8 cellular contexts compared by ENCODE assay signal in genomic region chrX:153724252-153725038, GRCh38. TPM values are rescaled to one million over a fixed set of nuclear protein-coding genes. Genes with fewer than 3 reads are reported as not detected.
A peak's percentile ranks its signal among the peaks of the same experiment; 100 is the strongest.
DNase-seq lines count a peak whose midpoint lies in the region; TF ChIP-seq lines count a peak whose summit lies in the region.

Gene ABCD1, plus strand, starts transcription at chrX:153724856. Its CDS starts 411 bp downstream, at chrX:153725267.
Gene BCAP31, minus strand, starts transcription at chrX:153724387. Its CDS starts 1,143 bp downstream, at chrX:153723244.

- peaks cover 18% of the 10 kb centered on the region for H3K36me3 ChIP-seq in ES-I3 (ENCODE audit: insufficient read depth, low read length)
- H3K36me3 ChIP-seq in MM.1S (replicated peaks; ENCODE audit: insufficient read depth, low read length): 0 out of 2 replicates have a peak, but pooled peaks cover 2% of the 10 kb centered on the region

- peaks cover 56 to 65% of the 10 kb centered on the region in 2 experiments for H3K9me3 Mint-ChIP-seq in H9
- no peaks in the 10 kb centered on the region for H3K9me3 Mint-ChIP-seq in activated naive CD4-positive, alpha-beta T cell treated with anti-CD3 and anti-CD28 coated beads for 36 hours

- H3K9me3 ChIP-seq in ES-I3 (ENCODE audit: control insufficient read depth, insufficient read depth, low read length) (no peaks in the 10 kb centered on the region), H9 (ENCODE audit: control insufficient read depth, low read depth, low read length) (peaks cover 29% of the 10 kb centered on the region), MM.1S (replicated peaks; ENCODE audit: insufficient read depth, low read length) (no peaks in the 10 kb centered on the region)

- H3K4ac ChIP-seq in H9 (ENCODE audit: low read depth, low read length): no peak within 1 kb of the TSS

- H3K23ac ChIP-seq in H9 (ENCODE audit: insufficient read length, low read depth, low read length): no peak within 1 kb of the TSS

- H3K27me3 Mint-ChIP-seq in H9 (ENCODE audit: low read depth): no peaks in the 10 kb centered on the region
- no peaks in the 10 kb centered on the region for H3K27me3 Mint-ChIP-seq in activated naive CD4-positive, alpha-beta T cell treated with anti-CD3 and anti-CD28 coated beads for 36 hours (ENCODE audit: low read depth)

- no CpG with 5 or more reads among the region's 88 CpGs for WGBS in H9 (ENCODE audit: extremely low coverage, insufficient read length, low lambda C conversion rate)

- peak within 1 kb of the TSS; percentile 6 for H3K18ac ChIP-seq in H9 (ENCODE audit: insufficient read length, low read depth, low read length)

- H2BK15ac ChIP-seq in H9 (ENCODE audit: low read depth, low read length): no peak within 1 kb of the TSS

- H3K23me2 ChIP-seq in H9 (ENCODE audit: insufficient read length, low read depth, low read length, poor library complexity, severe bottlenecking): peaks cover 4% of the 10 kb centered on the region

- no peak within 1 kb of the TSS for H2BK120ac ChIP-seq in H9 (ENCODE audit: low read depth, low read length, poor library complexity, severe bottlenecking)

- TF ChIP-seq CTCF in H9 (conservative IDR thresholded peaks at IDR 0.05) (no peak), MM.1S (IDR thresholded peaks at IDR 0.05; ENCODE audit: low read length) (no peak)

- H3K9ac ChIP-seq in ES-I3 (ENCODE audit: low read depth, low read length) (peak within 1 kb of the TSS; percentile 76), H9 (ENCODE audit: extremely low read depth, insufficient read length, low read length) (peak within 1 kb of the TSS; percentile 50), MM.1S (ENCODE audit: low read length) (peak within 1 kb of the TSS; percentile 71)

- no peak within 1 kb of the TSS for H2BK12ac ChIP-seq in H9 (ENCODE audit: insufficient read length, low read depth, low read length)

- no peak within 1 kb of the TSS; the same call in 1 of the 2 replicates for H3K14ac ChIP-seq in H9 (ENCODE audit: insufficient read depth, low read length)

- peaks cover 21% of the 10 kb centered on the region; the same call in 1 of the 2 replicates for H3K4me1 ChIP-seq in ES-I3 (ENCODE audit: insufficient read depth, low read length)
- H3K4me1 ChIP-seq in H9 (ENCODE audit: insufficient read depth, low read length): no peaks in the 10 kb centered on the region
- H3K4me1 ChIP-seq in MM.1S (ENCODE audit: low read length): peaks cover 17% of the 10 kb centered on the region

- no peak within 1 kb of the TSS for H2AK5ac ChIP-seq in H9 (ENCODE audit: insufficient read length, low read length)

- no peaks in the 10 kb centered on the region for H3F3A ChIP-seq in MM.1S (ENCODE audit: insufficient read depth, low read length)

- no peak within 1 kb of the TSS for H3T11ph ChIP-seq in H9 (ENCODE audit: low read length)

- H4K91ac ChIP-seq in H9 (ENCODE audit: insufficient read length, low read depth, low read length): no peak within 1 kb of the TSS

- no peak within 1 kb of the TSS for H3K27ac ChIP-seq in H9 (ENCODE audit: insufficient read length, low read depth, low read length)
- peak within 1 kb of the TSS; percentile 59; the same call in 1 of the 2 replicates for H3K27ac ChIP-seq in MM.1S (ENCODE audit: low read length)
- H3K27ac ChIP-seq in substantia nigra (ENCODE audit: low read depth, low read length, poor library complexity, severe bottlenecking): peak within 1 kb of the TSS; percentile 69

- peaks cover 10 to 20% of the 10 kb centered on the region in 2 experiments for H3K4me1 Mint-ChIP-seq in H9
- H3K4me1 Mint-ChIP-seq in activated naive CD4-positive, alpha-beta T cell treated with anti-CD3 and anti-CD28 coated beads for 36 hours (ENCODE audit: low read depth): peaks cover 25% of the 10 kb centered on the region

- H3K79me2 ChIP-seq in H9 (ENCODE audit: insufficient read depth, low read length) (peaks cover 10% of the 10 kb centered on the region; the same call in 1 of the 2 replicates), MM.1S (ENCODE audit: low read length) (peaks cover 41% of the 10 kb centered on the region)

- H3K9me2 ChIP-seq in MM.1S (replicated peaks; ENCODE audit: insufficient read depth, low read length): no peaks in the 10 kb centered on the region

- no peak within 1 kb of the TSS for H3K56ac ChIP-seq in H9 (ENCODE audit: insufficient read length, low read depth, low read length)

- H2AFZ ChIP-seq in H9 (ENCODE audit: low read length) (no peak within 1 kb of the TSS), MM.1S (ENCODE audit: low read length) (0 out of 2 replicates have a peak within 1 kb of the TSS, but pooled peaks have one; percentile 31)

- peak within 1 kb of the TSS; percentile 80 to 86 for H3K4me3 Mint-ChIP-seq in H9
- H3K4me3 Mint-ChIP-seq in activated naive CD4-positive, alpha-beta T cell treated with anti-CD3 and anti-CD28 coated beads for 36 hours: peak within 1 kb of the TSS; percentile 85

- H3K4me2 ChIP-seq in H9 (ENCODE audit: insufficient read depth, insufficient read length, low read length): peak within 1 kb of the TSS; percentile 61
- H3K4me2 ChIP-seq in MM.1S (ENCODE audit: low read depth, low read length): peak within 1 kb of the TSS; percentile 92

- no peaks in the 10 kb centered on the region for H4K20me1 ChIP-seq in H9 (ENCODE audit: control insufficient read depth, insufficient read depth, insufficient read length)
- H4K20me1 ChIP-seq in MM.1S (ENCODE audit: insufficient read depth, low read length): no peaks in the 10 kb centered on the region

- H4K5ac ChIP-seq in H9 (ENCODE audit: insufficient read length, low read depth, low read length): no peak within 1 kb of the TSS

- peak within 1 kb of the TSS in 2 of 3 experiments; percentile 68 to 89; a peak in 3 of 7 replicates for H3K27ac Mint-ChIP-seq in H9
- peak within 1 kb of the TSS; percentile 81 for H3K27ac Mint-ChIP-seq in activated naive CD4-positive, alpha-beta T cell treated with anti-CD3 and anti-CD28 coated beads for 36 hours

- peak within 1 kb of the TSS; percentile 69 for H3K4me3 ChIP-seq in MM.1S (ENCODE audit: low read length)

- intact Hi-C loops in activated naive CD4-positive, alpha-beta T cell treated with anti-CD3 and anti-CD28 coated beads for 36 hours (cut with micrococcal nuclease): loop anchor here (1.0 to 5.0 kb wide), 6 partner anchors 14 to 373 kb away; partner anchors contain the start of genes CCNQ, HCFC1, IDH3G and MECP2

- H2BK5ac ChIP-seq in H9 (ENCODE audit: insufficient read length, low read length): no peak within 1 kb of the TSS

- peaks cover 12 to 36% (median 34%) of the 10 kb centered on the region in 3 experiments for H3K36me3 Mint-ChIP-seq in H9 (ENCODE audit: insufficient read depth in 1 of 3, low read depth in 3 of 3)
- peaks cover 7% of the 10 kb centered on the region for H3K36me3 Mint-ChIP-seq in activated naive CD4-positive, alpha-beta T cell treated with anti-CD3 and anti-CD28 coated beads for 36 hours (ENCODE audit: low read depth)

- CTCF ChIA-PET in activated naive CD4-positive, alpha-beta T cell treated with anti-CD3 and anti-CD28 coated beads for 36 hours (lab: Charles Lee): no interaction called here

- H3K27me3 ChIP-seq in H9 (ENCODE audit: insufficient read depth, low read length) (no peaks in the 10 kb centered on the region), MM.1S (replicated peaks; ENCODE audit: insufficient read depth, low read length) (no peaks in the 10 kb centered on the region)

- DNase-seq in H9: peak; percentile 84
- DNase-seq in MM.1S: peak; percentile 85
- DNase-seq in SK-N-DZ (ENCODE audit: low spot score): peak; percentile 85
- DNase-seq in activated naive CD4-positive, alpha-beta T cell treated with anti-CD3 and anti-CD28 coated beads for 36 hours: peak; percentile 88
- peak; percentile 93 for DNase-seq in germinal center (ENCODE audit: low spot score)
- peak; percentile 21 to 92 (median 83) for DNase-seq in nucleus accumbens (lab: John Stamatoyannopoulos, UW)
- DNase-seq in substantia nigra (lab: John Stamatoyannopoulos, UW): peak; percentile 26 to 92 (median 81)

- H2BK20ac ChIP-seq in H9 (ENCODE audit: low read depth, low read length, poor library complexity, severe bottlenecking): no peak within 1 kb of the TSS

- no peak within 1 kb of the TSS for H4K8ac ChIP-seq in H9 (replicated peaks; ENCODE audit: insufficient read length, low read depth, low read length)

- no peaks in the 10 kb centered on the region for H3K79me1 ChIP-seq in H9 (ENCODE audit: insufficient read depth, low read depth, low read length, poor library complexity, severe bottlenecking)

RNA-seq across cellular contexts. Expression of gene ABCD1, which starts in this region (rescaled TPM):
- 10.2 and 11.1 TPM in 2 replicates for total RNA-seq in H9 (2021)
- 7.7 and 10.2 TPM in 2 replicates for polyA plus RNA-seq in SK-N-DZ (2014; cell fraction: cytosol; rRNA removed)
- 12.3 and 13.9 TPM in 2 replicates for polyA plus RNA-seq in SK-N-DZ (2014; cell fraction: nucleus; rRNA removed)
- 1 to 10 TPM; 2.5 to 3.4 TPM for total RNA-seq in activated naive CD4-positive, alpha-beta T cell treated with anti-CD3 and anti-CD28 coated beads for 36 hours

RNA-seq across cellular contexts. Expression of gene BCAP31, which starts in this region (rescaled TPM):
- 138 and 140 TPM in 2 replicates for total RNA-seq in H9 (2021)
- 136 and 164 TPM in 2 replicates for polyA plus RNA-seq in SK-N-DZ (2014; cell fraction: cytosol; rRNA removed)
- 43.7 and 77.0 TPM in 2 replicates for polyA plus RNA-seq in SK-N-DZ (2014; cell fraction: nucleus; rRNA removed)
- 10 to 100 TPM; 69.5 to 71.2 TPM for total RNA-seq in activated naive CD4-positive, alpha-beta T cell treated with anti-CD3 and anti-CD28 coated beads for 36 hours
